14 cellular contexts compared by ENCODE assay signal in the genomic region with DNA sequence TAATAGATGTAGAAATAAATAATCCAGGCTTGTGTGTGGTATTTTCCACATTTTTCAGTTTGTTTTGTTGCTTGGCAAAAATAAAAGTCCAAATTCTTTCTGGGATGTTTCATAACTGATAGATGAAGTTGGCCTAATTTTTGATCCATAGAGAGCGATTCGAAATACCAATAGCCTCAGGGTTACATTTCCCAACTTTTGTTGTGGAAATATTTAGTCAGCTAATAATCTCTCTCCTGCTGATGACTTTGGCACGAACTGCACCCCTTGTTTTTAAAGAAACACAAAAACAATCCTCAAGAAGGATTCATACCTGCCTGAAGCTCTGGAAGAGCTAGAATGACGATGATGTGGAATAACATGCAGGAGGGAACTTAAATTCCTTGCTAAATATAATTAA.
A peak's percentile ranks its signal among the peaks of the same experiment; 100 is the strongest.
DNase-seq lines count a peak whose midpoint lies in the region; ATAC-seq and TF ChIP-seq lines count a peak whose summit lies in the region.
"Had no signal": no experiment of that assay in that cellular context is flagged by ENCODE, and none has a peak within 500 bp of the region (broad histone marks: within the 10 kb centered on the region; RNA-seq: fewer than 3 reads in every experiment).

No MANE protein-coding gene starts in this region.

- no peak for ATAC-seq in GM19463 (IDR thresholded peaks at IDR 0.05; ENCODE audit: unreplicated experiment)
- ATAC-seq: A549, K562 had no signal

- H3K4me1 ChIP-seq in GM23248 (ENCODE audit: insufficient read depth): peaks cover 19% of the 10 kb centered on the region
- H3K4me1 ChIP-seq: A549 had no signal

- no peaks in the 10 kb centered on the region for H4K20me1 ChIP-seq in GM23248 (ENCODE audit: insufficient read depth)

- whole genome bisulfite sequencing in GM23248 (ENCODE audit: low coverage in 1 of 2, low lambda C conversion rate in 2 of 2, missing lambda C conversion rate in 2 of 2), 2 experiments: 21 to 30% methylated on average over 4 of the region's 4 CpGs

- 0 out of 2 replicates have a peak, but pooled peaks cover 4% of the 10 kb centered on the region for H3F3A ChIP-seq in GM23248 (ENCODE audit: insufficient read depth)

- no peak overlapping the region for H3K27ac ChIP-seq in GM23248
- H3K27ac ChIP-seq: A549, HL-60 had no signal

- H3K9ac ChIP-seq in GM23248: no peak overlapping the region

- DNase-seq in AG20443 (ENCODE audit: low spot score) (peak; percentile 54), GM23248 (peak; percentile 40), fibroblast of the aortic adventitia (ENCODE audit: low read depth) (peak; percentile 4), NCI-H69 (lab: John Stamatoyannopoulos, UW) (no peak)
- DNase-seq in stimulated activated CD4-positive, alpha-beta T cell treated with anti-CD3 and anti-CD28 coated beads, Interleukin-12 subunit alpha, Interleukin-12 subunit beta, amount 100 ng/mL, for 4 hours: no peak
- DNase-seq: C1 segment of cervical spinal cord; CD4-positive, alpha-beta T cell; DMS79; HCEC 1CT; HFFc6 had no signal

- H3K4me3 ChIP-seq in GM23248 (no peak overlapping the region), fibroblast of the aortic adventitia (ENCODE audit: low read depth, low read length) (no peak overlapping the region)
- H3K4me3 ChIP-seq: A549, K562 had no signal

- TF ChIP-seq CTCF in fibroblast of the aortic adventitia (IDR thresholded peaks at IDR 0.05; ENCODE audit: insufficient read depth, low read length): no peak

- peak overlapping the region; percentile 20 for H3K4me2 ChIP-seq in GM23248 (ENCODE audit: unreplicated experiment)
- H3K4me2 ChIP-seq: A549 had no signal

- no peak overlapping the region for H2AFZ ChIP-seq in GM23248

- no peaks in the 10 kb centered on the region for H3K27me3 ChIP-seq in GM23248 (replicated peaks; ENCODE audit: insufficient read depth)

- H3K9me2 ChIP-seq in GM23248 (ENCODE audit: insufficient read depth): no peaks in the 10 kb centered on the region

- H3K36me3 ChIP-seq in GM23248 (ENCODE audit: low read depth): no peaks in the 10 kb centered on the region

- in situ Hi-C loops in GM23248 (cut with MboI): no loop called here

- H3K9me3 ChIP-seq in GM23248 (ENCODE audit: low read depth): no peaks in the 10 kb centered on the region
- H3K9me3 ChIP-seq: A549 had no signal

- no peaks in the 10 kb centered on the region for H3K79me2 ChIP-seq in GM23248 (ENCODE audit: insufficient read depth)

Comparison
In these comparisons a context has a peak if more than half of its experiments do, and no peak if none do; other contexts are left out.
1. DNase-seq: peak in AG20443 (single experiment), GM23248 (single experiment) and fibroblast of the aortic adventitia (single experiment); none in NCI-H69 (single experiment) and stimulated activated CD4-positive, alpha-beta T cell treated with anti-CD3 and anti-CD28 coated beads, Interleukin-12 subunit alpha, Interleukin-12 subunit beta, amount 100 ng/mL, for 4 hours (single experiment).